2 cellular contexts compared by ENCODE assay signal in genomic region chr7:23491502-23491901, GRCh38.
TF ChIP-seq lines count a peak whose summit lies in the region.

No MANE protein-coding gene starts in this region.

TF ChIP-seq in SK-N-SH, 30 proteins besides CTCF, POLR2A, EP300 and RAD21:
- TF ChIP-seq JUND (IDR thresholded peaks at IDR 0.05) (no peak), CHD2 (IDR thresholded peaks at IDR 0.05; ENCODE audit: low read length, partially characterized antibody) (no peak), NRF1 (IDR thresholded peaks at IDR 0.05; ENCODE audit: low read depth, low read length) (no peak), GABPA (IDR thresholded peaks at IDR 0.05; ENCODE audit: low read depth) (no peak)
- TF ChIP-seq, protein P1, sequence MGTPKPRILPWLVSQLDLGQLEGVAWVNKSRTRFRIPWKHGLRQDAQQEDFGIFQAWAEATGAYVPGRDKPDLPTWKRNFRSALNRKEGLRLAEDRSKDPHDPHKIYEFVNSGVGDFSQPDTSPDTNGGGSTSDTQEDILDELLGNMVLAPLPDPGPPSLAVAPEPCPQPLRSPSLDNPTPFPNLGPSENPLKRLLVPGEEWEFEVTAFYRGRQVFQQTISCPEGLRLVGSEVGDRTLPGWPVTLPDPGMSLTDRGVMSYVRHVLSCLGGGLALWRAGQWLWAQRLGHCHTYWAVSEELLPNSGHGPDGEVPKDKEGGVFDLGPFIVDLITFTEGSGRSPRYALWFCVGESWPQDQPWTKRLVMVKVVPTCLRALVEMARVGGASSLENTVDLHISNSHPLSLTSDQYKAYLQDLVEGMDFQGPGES (IDR thresholded peaks at IDR 0.05; ENCODE audit: low read depth, low read length): no peak

TF ChIP-seq in endothelial cell of umbilical vein, 7 proteins besides CTCF, POLR2A, EP300 and RAD21:
- TF ChIP-seq MYC (IDR thresholded peaks at IDR 0.05; ENCODE audit: low read depth, low read length) (no peak), GATA2 (IDR thresholded peaks at IDR 0.05; ENCODE audit: insufficient read depth, insufficient read length, low read depth, low read length) (no peak), JUN (IDR thresholded peaks at IDR 0.05; ENCODE audit: borderline replicate concordance, insufficient read depth, insufficient read length, low read depth) (no peak), EZH2 (IDR thresholded peaks at IDR 0.05; ENCODE audit: borderline replicate concordance, low read depth, low read length, severe bottlenecking) (no peak), FOS (IDR thresholded peaks at IDR 0.05; ENCODE audit: borderline replicate concordance, insufficient read depth, low read length) (no peak)
- TF ChIP-seq, protein P2, sequence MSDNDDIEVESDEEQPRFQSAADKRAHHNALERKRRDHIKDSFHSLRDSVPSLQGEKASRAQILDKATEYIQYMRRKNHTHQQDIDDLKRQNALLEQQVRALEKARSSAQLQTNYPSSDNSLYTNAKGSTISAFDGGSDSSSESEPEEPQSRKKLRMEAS (IDR thresholded peaks at IDR 0.05; ENCODE audit: insufficient read depth, insufficient read length): no peak
